1 cellular context compared by ENCODE assay signal in the genomic region with DNA sequence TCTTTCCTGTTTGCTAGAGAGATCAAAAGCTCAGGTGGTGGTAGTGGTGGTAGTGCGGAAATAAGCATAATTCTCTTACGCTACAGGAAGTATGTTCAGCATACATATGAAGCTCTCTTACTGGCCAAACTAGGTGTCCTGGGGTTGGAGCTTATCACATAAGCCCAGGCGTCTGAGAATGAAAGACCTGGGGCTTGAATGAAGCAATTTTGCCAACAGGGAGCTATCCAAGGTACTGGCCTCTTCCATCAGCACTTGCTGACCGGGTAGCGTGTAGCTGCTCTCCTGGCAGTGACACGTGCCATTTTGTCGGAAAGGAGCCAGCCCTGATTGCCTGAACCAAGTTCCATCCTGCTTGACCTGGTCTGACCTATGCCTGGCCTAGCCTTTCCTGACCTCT.
TF ChIP-seq lines count a peak whose summit lies in the region.

No MANE protein-coding gene starts in this region.

TF ChIP-seq in HepG2, 621 proteins besides CTCF, POLR2A, EP300 and RAD21 (continued from another document):
- 0 out of 2 replicates have a peak, but pooled peaks have one; percentile 57 for TF ChIP-seq AKNA (CRISPR knock-in tag; IDR thresholded peaks at IDR 0.05; ENCODE audit: borderline replicate concordance)
- TF ChIP-seq CEBPZ (IDR thresholded peaks at IDR 0.05; ENCODE audit: low read length): no peak
- TF ChIP-seq ZNF281 (CRISPR knock-in tag; IDR thresholded peaks at IDR 0.05; ENCODE audit: borderline replicate concordance): no peak
- TF ChIP-seq MBD4 (IDR thresholded peaks at IDR 0.05; ENCODE audit: borderline replicate concordance, low read length): no peak
- no peak for TF ChIP-seq MAFG (CRISPR knock-in tag; IDR thresholded peaks at IDR 0.05)
- no peak for TF ChIP-seq CREM (IDR thresholded peaks at IDR 0.05)
- no peak for TF ChIP-seq CREM (CRISPR knock-in tag; IDR thresholded peaks at IDR 0.05)
- peak; percentile 88; the same call in 1 of the 2 replicates for TF ChIP-seq ZSCAN12 (CRISPR knock-in tag; IDR thresholded peaks at IDR 0.05)
- TF ChIP-seq ZNF430 (CRISPR knock-in tag; IDR thresholded peaks at IDR 0.05): 0 out of 2 replicates have a peak, but pooled peaks have one; percentile 28
- TF ChIP-seq ZBTB43 (CRISPR knock-in tag; conservative IDR thresholded peaks at IDR 0.05): 0 out of 2 replicates have a peak, but pooled peaks have one; percentile 67
- peak; percentile 22; the same call in 1 of the 2 replicates for TF ChIP-seq ZNF441 (CRISPR knock-in tag; IDR thresholded peaks at IDR 0.05; ENCODE audit: borderline replicate concordance)
- TF ChIP-seq KMT2B (CRISPR knock-in tag; IDR thresholded peaks at IDR 0.05): 0 out of 2 replicates have a peak, but pooled peaks have one; percentile 29
- TF ChIP-seq ATRX (CRISPR knock-in tag; IDR thresholded peaks at IDR 0.05; ENCODE audit: borderline replicate concordance): no peak
- TF ChIP-seq ZNF687 (CRISPR knock-in tag; IDR thresholded peaks at IDR 0.05): no peak
- peak; percentile 70 for TF ChIP-seq CEBPB (IDR thresholded peaks at IDR 0.05; ENCODE audit: borderline replicate concordance, low read depth, low read length)
- no peak for TF ChIP-seq GPBP1L1 (CRISPR knock-in tag; IDR thresholded peaks at IDR 0.05)
